2 cellular contexts compared by ENCODE assay signal in the genomic region with DNA sequence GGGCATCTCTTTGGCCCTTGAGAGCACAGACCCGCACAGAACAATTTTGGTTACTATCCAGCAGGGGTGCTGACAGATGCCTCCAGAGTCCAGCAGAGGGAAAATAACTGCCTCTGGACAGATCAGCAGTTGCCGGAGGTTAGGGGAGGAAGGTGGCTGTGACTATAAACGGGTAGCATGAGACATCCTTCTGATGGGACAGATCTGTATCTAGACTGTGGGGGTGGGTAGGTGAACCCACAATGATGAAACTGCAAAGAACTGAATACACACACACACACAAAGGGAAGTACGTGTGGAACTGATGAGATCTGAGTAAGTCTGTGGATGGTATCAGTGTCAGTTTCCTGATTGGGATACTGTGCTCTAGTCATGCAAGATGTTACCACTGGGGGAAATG.
TF ChIP-seq lines count a peak whose summit lies in the region.

No MANE protein-coding gene starts in this region.

TF ChIP-seq in SK-N-SH treated with all-trans-retinoic acid at 6 μM for 48 hours, 23 proteins besides CTCF, POLR2A, EP300 and RAD21:
- TF ChIP-seq, protein P1, sequence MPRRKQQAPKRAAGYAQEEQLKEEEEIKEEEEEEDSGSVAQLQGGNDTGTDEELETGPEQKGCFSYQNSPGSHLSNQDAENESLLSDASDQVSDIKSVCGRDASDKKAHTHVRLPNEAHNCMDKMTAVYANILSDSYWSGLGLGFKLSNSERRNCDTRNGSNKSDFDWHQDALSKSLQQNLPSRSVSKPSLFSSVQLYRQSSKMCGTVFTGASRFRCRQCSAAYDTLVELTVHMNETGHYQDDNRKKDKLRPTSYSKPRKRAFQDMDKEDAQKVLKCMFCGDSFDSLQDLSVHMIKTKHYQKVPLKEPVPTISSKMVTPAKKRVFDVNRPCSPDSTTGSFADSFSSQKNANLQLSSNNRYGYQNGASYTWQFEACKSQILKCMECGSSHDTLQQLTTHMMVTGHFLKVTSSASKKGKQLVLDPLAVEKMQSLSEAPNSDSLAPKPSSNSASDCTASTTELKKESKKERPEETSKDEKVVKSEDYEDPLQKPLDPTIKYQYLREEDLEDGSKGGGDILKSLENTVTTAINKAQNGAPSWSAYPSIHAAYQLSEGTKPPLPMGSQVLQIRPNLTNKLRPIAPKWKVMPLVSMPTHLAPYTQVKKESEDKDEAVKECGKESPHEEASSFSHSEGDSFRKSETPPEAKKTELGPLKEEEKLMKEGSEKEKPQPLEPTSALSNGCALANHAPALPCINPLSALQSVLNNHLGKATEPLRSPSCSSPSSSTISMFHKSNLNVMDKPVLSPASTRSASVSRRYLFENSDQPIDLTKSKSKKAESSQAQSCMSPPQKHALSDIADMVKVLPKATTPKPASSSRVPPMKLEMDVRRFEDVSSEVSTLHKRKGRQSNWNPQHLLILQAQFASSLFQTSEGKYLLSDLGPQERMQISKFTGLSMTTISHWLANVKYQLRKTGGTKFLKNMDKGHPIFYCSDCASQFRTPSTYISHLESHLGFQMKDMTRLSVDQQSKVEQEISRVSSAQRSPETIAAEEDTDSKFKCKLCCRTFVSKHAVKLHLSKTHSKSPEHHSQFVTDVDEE (CRISPR knock-in tag; IDR thresholded peaks at IDR 0.05) = no peak
- TF ChIP-seq ZNF8 (CRISPR knock-in tag; IDR thresholded peaks at IDR 0.05) (no peak), TCF4 (CRISPR knock-in tag; IDR thresholded peaks at IDR 0.05; ENCODE audit: borderline replicate concordance) (no peak), ZFP30 (CRISPR knock-in tag; IDR thresholded peaks at IDR 0.05) (no peak), BACH2 (CRISPR knock-in tag; IDR thresholded peaks at IDR 0.05; ENCODE audit: borderline replicate concordance) (no peak), CREB5 (CRISPR knock-in tag; IDR thresholded peaks at IDR 0.05; ENCODE audit: low read depth) (no peak), ZC3H10 (CRISPR knock-in tag; IDR thresholded peaks at IDR 0.05) (no peak), PPARA (CRISPR knock-in tag; IDR thresholded peaks at IDR 0.05; ENCODE audit: borderline replicate concordance) (no peak), TOX (CRISPR knock-in tag; IDR thresholded peaks at IDR 0.05; ENCODE audit: borderline replicate concordance) (no peak), ISL1 (CRISPR knock-in tag; IDR thresholded peaks at IDR 0.05) (no peak), RARB (CRISPR knock-in tag; IDR thresholded peaks at IDR 0.05) (no peak), ESRRG (CRISPR knock-in tag; IDR thresholded peaks at IDR 0.05) (no peak), ZNF565 (CRISPR knock-in tag; conservative IDR thresholded peaks at IDR 0.05; ENCODE audit: low read depth) (no peak), ZNF70 (CRISPR knock-in tag; IDR thresholded peaks at IDR 0.05) (no peak), ARNTL (CRISPR knock-in tag; IDR thresholded peaks at IDR 0.05; ENCODE audit: borderline replicate concordance, low read depth) (no peak), ZFP3 (CRISPR knock-in tag; IDR thresholded peaks at IDR 0.05) (no peak)
- TF ChIP-seq, protein P2, sequence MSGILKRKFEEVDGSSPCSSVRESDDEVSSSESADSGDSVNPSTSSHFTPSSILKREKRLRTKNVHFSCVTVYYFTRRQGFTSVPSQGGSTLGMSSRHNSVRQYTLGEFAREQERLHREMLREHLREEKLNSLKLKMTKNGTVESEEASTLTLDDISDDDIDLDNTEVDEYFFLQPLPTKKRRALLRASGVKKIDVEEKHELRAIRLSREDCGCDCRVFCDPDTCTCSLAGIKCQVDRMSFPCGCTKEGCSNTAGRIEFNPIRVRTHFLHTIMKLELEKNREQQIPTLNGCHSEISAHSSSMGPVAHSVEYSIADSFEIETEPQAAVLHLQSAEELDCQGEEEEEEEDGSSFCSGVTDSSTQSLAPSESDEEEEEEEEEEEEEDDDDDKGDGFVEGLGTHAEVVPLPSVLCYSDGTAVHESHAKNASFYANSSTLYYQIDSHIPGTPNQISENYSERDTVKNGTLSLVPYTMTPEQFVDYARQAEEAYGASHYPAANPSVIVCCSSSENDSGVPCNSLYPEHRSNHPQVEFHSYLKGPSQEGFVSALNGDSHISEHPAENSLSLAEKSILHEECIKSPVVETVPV (CRISPR knock-in tag; IDR thresholded peaks at IDR 0.05) = no peak
- TF ChIP-seq, protein P3, sequence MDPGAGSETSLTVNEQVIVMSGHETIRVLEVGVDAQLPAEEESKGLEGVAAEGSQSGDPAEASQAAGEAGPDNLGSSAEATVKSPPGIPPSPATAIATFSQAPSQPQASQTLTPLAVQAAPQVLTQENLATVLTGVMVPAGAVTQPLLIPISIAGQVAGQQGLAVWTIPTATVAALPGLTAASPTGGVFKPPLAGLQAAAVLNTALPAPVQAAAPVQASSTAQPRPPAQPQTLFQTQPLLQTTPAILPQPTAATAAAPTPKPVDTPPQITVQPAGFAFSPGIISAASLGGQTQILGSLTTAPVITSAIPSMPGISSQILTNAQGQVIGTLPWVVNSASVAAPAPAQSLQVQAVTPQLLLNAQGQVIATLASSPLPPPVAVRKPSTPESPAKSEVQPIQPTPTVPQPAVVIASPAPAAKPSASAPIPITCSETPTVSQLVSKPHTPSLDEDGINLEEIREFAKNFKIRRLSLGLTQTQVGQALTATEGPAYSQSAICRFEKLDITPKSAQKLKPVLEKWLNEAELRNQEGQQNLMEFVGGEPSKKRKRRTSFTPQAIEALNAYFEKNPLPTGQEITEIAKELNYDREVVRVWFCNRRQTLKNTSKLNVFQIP (CRISPR knock-in tag; IDR thresholded peaks at IDR 0.05; ENCODE audit: borderline replicate concordance, low read depth) = no peak

TF ChIP-seq in SK-N-SH, 30 proteins besides CTCF, POLR2A, EP300 and RAD21 (continued from another document):
- TF ChIP-seq NFIC (IDR thresholded peaks at IDR 0.05; ENCODE audit: borderline replicate concordance) (no peak), REST (IDR thresholded peaks at IDR 0.05; ENCODE audit: low read depth, low read length) (no peak), YY1 (IDR thresholded peaks at IDR 0.05; ENCODE audit: low read depth) (no peak), FOXJ3 (CRISPR knock-in tag; IDR thresholded peaks at IDR 0.05) (no peak), NRF1 (IDR thresholded peaks at IDR 0.05; ENCODE audit: low read depth, low read length) (no peak), POLR2AphosphoS5 (IDR thresholded peaks at IDR 0.05; ENCODE audit: low read depth, low read length) (no peak), RXRA (IDR thresholded peaks at IDR 0.05; ENCODE audit: borderline replicate concordance, low read depth) (no peak), ELF1 (IDR thresholded peaks at IDR 0.05) (no peak), RCOR1 (IDR thresholded peaks at IDR 0.05; ENCODE audit: low read length) (no peak), EZH2phosphoT487 (IDR thresholded peaks at IDR 0.05; ENCODE audit: borderline replicate concordance, low read depth) (no peak)
TF ChIP-seq in SK-N-SH: peak in this region for 0.
